In the genomic region with DNA sequence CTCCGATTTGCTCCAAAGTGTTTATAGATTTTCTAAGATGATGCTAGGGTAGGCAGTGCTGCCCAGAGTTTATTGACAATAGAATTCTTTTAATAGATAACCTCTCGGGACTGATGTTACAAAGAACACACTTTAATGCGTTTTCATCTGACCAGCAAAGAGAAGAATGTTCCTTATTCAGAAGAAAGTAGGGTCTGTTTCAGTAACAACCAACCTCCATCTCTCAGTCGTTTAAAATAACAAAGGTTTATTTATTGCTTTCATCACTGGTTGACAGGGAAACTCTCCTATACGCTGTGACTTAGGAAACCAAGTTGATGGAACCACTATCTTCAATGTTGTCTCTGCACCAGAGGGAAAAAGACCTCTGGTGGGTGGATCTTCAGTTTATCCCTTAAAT, we compare ENCODE assay signal across 22 cellular contexts.
"Had no signal": no experiment of that assay in that cellular context is flagged by ENCODE, and none has a peak within 500 bp of the region (broad histone marks: within the 10 kb centered on the region; RNA-seq: fewer than 3 reads in every experiment).

No MANE protein-coding gene starts in this region.

- H3K27ac ChIP-seq: coronary artery, dorsolateral prefrontal cortex, esophagus muscularis mucosa, foreskin keratinocyte, gastrocnemius medialis, heart right ventricle, left lung, lower lobe of right lung had no signal

- H3K36me3 ChIP-seq: esophagus muscularis mucosa, gastrocnemius medialis, heart right ventricle, left lung, lower lobe of right lung had no signal

- FAIRE-seq: colon, endothelial cell of umbilical vein, islet of Langerhans had no signal

- H3K4me1 ChIP-seq: esophagus muscularis mucosa, gastrocnemius medialis, heart right ventricle, left lung, lower lobe of right lung had no signal

- DNase-seq: dermis blood vessel endothelial cell; dorsolateral prefrontal cortex; effector CD4-positive, alpha-beta T cell; effector memory CD4-positive, alpha-beta T cell; foreskin keratinocyte; gastrocnemius medialis; glutamatergic neuron; head of caudate nucleus; heart right ventricle; hippocampal formation; left cardiac atrium; left lung; left ventricle myocardium superior; lower lobe of right lung; mesenchymal stem cell; mucosa of descending colon; naive B cell had no signal

- H3K27me3 ChIP-seq: esophagus muscularis mucosa, foreskin keratinocyte, gastrocnemius medialis, heart right ventricle, left lung had no signal

- H3K9me3 ChIP-seq: esophagus muscularis mucosa, gastrocnemius medialis, heart right ventricle, left lung, lower lobe of right lung, mucosa of descending colon had no signal

- ATAC-seq: foreskin keratinocyte, gastrocnemius medialis, heart right ventricle, left cardiac atrium, left lung, left ventricle myocardium superior, lower lobe of right lung, mucosa of descending colon had no signal

- H3K4me3 ChIP-seq: coronary artery, dorsolateral prefrontal cortex, esophagus muscularis mucosa, gastrocnemius medialis, heart right ventricle, left lung, lower lobe of right lung, mucosa of descending colon had no signal
